ENCODE assay signal across 1 cellular context in the genomic region with DNA sequence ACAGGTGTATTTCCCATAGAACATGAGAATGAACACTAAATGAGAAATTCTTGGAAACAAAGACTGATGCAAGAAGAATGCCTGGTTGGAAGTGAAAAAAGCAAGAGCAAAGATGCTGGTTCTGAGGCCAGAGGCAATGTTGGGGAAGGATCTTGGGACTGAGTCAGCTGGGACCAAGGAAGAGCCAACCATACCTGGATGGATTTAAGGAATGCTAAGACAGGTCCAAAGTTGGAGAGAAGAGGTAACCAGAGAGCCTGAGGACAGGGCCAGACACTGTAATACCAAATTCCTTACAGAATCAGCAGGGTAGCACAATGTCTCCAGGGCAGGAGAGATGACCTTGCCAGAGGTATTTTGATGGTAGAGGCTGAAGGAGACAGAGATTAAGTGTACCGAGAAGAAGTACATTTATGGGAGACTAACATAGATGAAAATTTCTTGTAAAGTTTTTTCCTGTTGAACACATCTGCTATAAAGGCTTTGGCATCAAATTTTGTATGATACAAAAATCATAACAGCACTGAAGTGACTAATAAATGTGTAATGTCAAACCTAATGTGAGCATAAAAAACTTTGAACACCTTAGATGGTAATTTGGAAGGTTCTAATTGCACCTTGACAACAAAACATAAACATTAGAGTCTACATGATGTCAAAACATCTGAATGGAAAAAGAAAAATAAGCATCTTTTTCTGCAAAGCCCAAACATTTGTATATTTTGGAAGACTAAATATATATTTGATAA.
TF ChIP-seq lines count a peak whose summit lies in the region.

No MANE protein-coding gene starts in this region.

TF ChIP-seq in GM12878, 131 proteins besides CTCF, POLR2A, EP300 and RAD21:
- TF ChIP-seq ZNF24 (IDR thresholded peaks at IDR 0.05) (no peak), ATF7 (IDR thresholded peaks at IDR 0.05; ENCODE audit: low read depth) (peak; percentile 25; the same call in 1 of the 2 replicates), SIX5 (IDR thresholded peaks at IDR 0.05; ENCODE audit: low read depth, low read length, severe bottlenecking) (no peak), EED (IDR thresholded peaks at IDR 0.05; ENCODE audit: low read depth) (peak; percentile 59), NFIC (IDR thresholded peaks at IDR 0.05; ENCODE audit: low read depth, low read length) (peak; percentile 1; the same call in 1 of the 2 replicates), HDGF (IDR thresholded peaks at IDR 0.05) (peak; percentile 75; the same call in 1 of the 2 replicates), IRF4 (IDR thresholded peaks at IDR 0.05; ENCODE audit: low read depth, low read length) (no peak), MEF2B (IDR thresholded peaks at IDR 0.05; ENCODE audit: partially characterized antibody, poor library complexity, severe bottlenecking) (peak; percentile 12), KDM1A (IDR thresholded peaks at IDR 0.05; ENCODE audit: borderline replicate concordance) (no peak), SPI1 (IDR thresholded peaks at IDR 0.05; ENCODE audit: borderline replicate concordance, insufficient read depth, low read depth, low read length) (no peak), IKZF2 (IDR thresholded peaks at IDR 0.05) (peak in 1 of 2 experiments; percentile 1; a peak in 2 of 4 replicates), TBL1XR1 (IDR thresholded peaks at IDR 0.05; ENCODE audit: low read depth, low read length) (0 out of 2 replicates have a peak, but pooled peaks have one; percentile 2), SMARCA5 (IDR thresholded peaks at IDR 0.05) (peak; percentile 87), TAF1 (IDR thresholded peaks at IDR 0.05; ENCODE audit: borderline replicate concordance, low read depth, low read length) (no peak)
- TF ChIP-seq, protein P1, sequence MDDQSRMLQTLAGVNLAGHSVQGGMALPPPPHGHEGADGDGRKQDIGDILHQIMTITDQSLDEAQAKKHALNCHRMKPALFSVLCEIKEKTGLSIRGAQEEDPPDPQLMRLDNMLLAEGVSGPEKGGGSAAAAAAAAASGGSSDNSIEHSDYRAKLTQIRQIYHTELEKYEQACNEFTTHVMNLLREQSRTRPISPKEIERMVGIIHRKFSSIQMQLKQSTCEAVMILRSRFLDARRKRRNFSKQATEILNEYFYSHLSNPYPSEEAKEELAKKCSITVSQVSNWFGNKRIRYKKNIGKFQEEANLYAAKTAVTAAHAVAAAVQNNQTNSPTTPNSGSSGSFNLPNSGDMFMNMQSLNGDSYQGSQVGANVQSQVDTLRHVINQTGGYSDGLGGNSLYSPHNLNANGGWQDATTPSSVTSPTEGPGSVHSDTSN (IDR thresholded peaks at IDR 0.05; ENCODE audit: insufficient replicate concordance, low read depth, low read length) = no peak
